ENCODE assay signal across 8 cellular contexts in the genomic region with DNA sequence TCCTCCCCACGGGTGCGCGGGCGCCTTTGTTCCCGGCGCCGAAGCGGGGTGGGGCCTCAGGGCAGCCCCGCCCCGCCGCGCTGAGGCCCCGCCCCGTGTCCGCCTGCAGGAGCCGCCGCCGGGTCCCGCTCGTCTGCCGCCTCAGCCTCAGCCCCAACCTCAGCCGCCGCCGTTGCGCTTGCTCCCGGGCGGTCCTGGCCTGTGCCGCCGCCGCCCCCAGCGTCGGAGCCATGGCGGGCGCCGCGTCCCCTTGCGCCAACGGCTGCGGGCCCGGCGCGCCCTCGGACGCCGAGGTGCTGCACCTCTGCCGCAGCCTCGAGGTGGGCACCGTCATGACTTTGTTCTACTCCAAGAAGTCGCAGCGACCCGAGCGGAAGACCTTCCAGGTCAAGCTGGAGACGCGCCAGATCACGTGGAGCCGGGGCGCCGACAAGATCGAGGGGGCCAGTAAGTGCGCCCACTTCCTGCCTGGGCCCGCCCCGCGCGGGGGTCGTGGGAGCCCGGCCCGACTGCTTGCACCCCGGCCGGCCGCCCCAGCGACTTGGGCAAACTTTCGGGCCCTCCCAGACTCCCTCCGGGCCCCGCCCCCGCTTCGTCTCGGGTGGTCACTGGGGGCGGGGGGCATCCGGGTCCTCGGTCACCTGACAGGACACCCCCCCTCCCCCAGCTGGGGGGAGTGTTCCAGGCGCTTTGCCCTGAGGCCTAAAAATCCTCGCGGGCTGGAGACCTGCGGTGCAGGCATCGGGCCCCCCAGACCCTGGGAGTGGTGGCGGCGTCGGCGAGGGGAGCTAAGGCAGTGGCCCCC. TPM values are rescaled to one million over a fixed set of nuclear protein-coding genes. Genes with fewer than 3 reads are reported as not detected.
DNase-seq lines count a peak whose midpoint lies in the region; ATAC-seq and TF ChIP-seq lines count a peak whose summit lies in the region.

A gene (plus strand): TSS at position 132 of the 805 bp plus-strand sequence. CDS start 99 bp downstream, at position 231.

- H3K79me2 ChIP-seq in DOHH2 (ENCODE audit: control insufficient read depth, low read length) (peaks cover 52% of the 10 kb centered on the region), GM23338 (replicated peaks; ENCODE audit: insufficient read depth) (peaks cover 48% of the 10 kb centered on the region)

- peaks cover 17% of the 10 kb centered on the region for H3F3A ChIP-seq in DOHH2 (ENCODE audit: control insufficient read depth, insufficient read depth)
- no peaks in the 10 kb centered on the region for H3F3A ChIP-seq in GM23338 (replicated peaks; ENCODE audit: low read depth)

- peaks cover 9% of the 10 kb centered on the region; the same call in 1 of the 2 replicates for H4K20me1 ChIP-seq in DOHH2 (ENCODE audit: control insufficient read depth, insufficient read depth, low read depth, low read length)
- H4K20me1 ChIP-seq in GM23338 (replicated peaks; ENCODE audit: insufficient read depth): peaks cover 25% of the 10 kb centered on the region

- H3K4me3 Mint-ChIP-seq in GM23338: peak within 1 kb of the TSS; percentile 90
- peak within 1 kb of the TSS; percentile 84 for H3K4me3 Mint-ChIP-seq in activated naive CD4-positive, alpha-beta T cell treated with anti-CD3 and anti-CD28 coated beads, Interleukin-2, amount 10 ng/mL, durations not matched to agents 7 days and 5 days

- peaks cover 51% of the 10 kb centered on the region for H3K4me1 Mint-ChIP-seq in GM23338
- peaks cover 61% of the 10 kb centered on the region for H3K4me1 Mint-ChIP-seq in activated naive CD4-positive, alpha-beta T cell treated with anti-CD3 and anti-CD28 coated beads, Interleukin-2, amount 10 ng/mL, durations not matched to agents 7 days and 5 days

- in situ Hi-C loops in SK-MEL-5 (cut with HindIII; ENCODE audit: low pct_unique_long_range_greater_than_20kb, low sequenced_read_pairs): no loop called here

- no peaks in the 10 kb centered on the region for H3K9me2 ChIP-seq in DOHH2 (replicated peaks; ENCODE audit: control insufficient read depth, low read length)
- no peaks in the 10 kb centered on the region for H3K9me2 ChIP-seq in GM23338 (ENCODE audit: insufficient read depth)

- peak within 1 kb of the TSS; percentile 91 for H2AFZ ChIP-seq in GM23338

- no peak for TF ChIP-seq POLR2A in suprapubic skin (IDR thresholded peaks at IDR 0.05)

- ATAC-seq in GM23338 (peak; percentile 30), omental fat pad (ENCODE audit: low FRiP score) (peak; percentile 79)

- no peaks in the 10 kb centered on the region for H3K9me3 Mint-ChIP-seq in GM23338
- no peaks in the 10 kb centered on the region for H3K9me3 Mint-ChIP-seq in activated naive CD4-positive, alpha-beta T cell treated with anti-CD3 and anti-CD28 coated beads, Interleukin-2, amount 10 ng/mL, durations not matched to agents 7 days and 5 days

- no peaks in the 10 kb centered on the region for H3K27me3 ChIP-seq in DOHH2 (ENCODE audit: control insufficient read depth, low read length)
- H3K27me3 ChIP-seq in GM23338 (ENCODE audit: insufficient read depth): peaks cover 5% of the 10 kb centered on the region
- no peaks in the 10 kb centered on the region for H3K27me3 ChIP-seq in suprapubic skin

- H3K36me3 Mint-ChIP-seq in GM23338 (ENCODE audit: low read depth): peaks cover 22% of the 10 kb centered on the region
- peaks cover 37% of the 10 kb centered on the region for H3K36me3 Mint-ChIP-seq in activated naive CD4-positive, alpha-beta T cell treated with anti-CD3 and anti-CD28 coated beads, Interleukin-2, amount 10 ng/mL, durations not matched to agents 7 days and 5 days

- H3K36me3 ChIP-seq in DOHH2 (ENCODE audit: control insufficient read depth, low read length) (peaks cover 24% of the 10 kb centered on the region), GM23338 (ENCODE audit: insufficient read depth) (no peaks in the 10 kb centered on the region), suprapubic skin (no peaks in the 10 kb centered on the region)

- H3K27ac ChIP-seq in DOHH2 (ENCODE audit: low read depth, low read length): peak within 1 kb of the TSS; percentile 46
- H3K27ac ChIP-seq in GM23338 (ENCODE audit: low read depth): peak within 1 kb of the TSS; percentile 91
- peak within 1 kb of the TSS; percentile 98 for H3K27ac ChIP-seq in suprapubic skin

- H3K4me1 ChIP-seq in DOHH2 (ENCODE audit: control insufficient read depth, low read length) (peaks cover 51% of the 10 kb centered on the region), GM23338 (ENCODE audit: insufficient read depth) (peaks cover 50% of the 10 kb centered on the region), suprapubic skin (peaks cover 88% of the 10 kb centered on the region)

- H3K4me2 ChIP-seq in DOHH2 (ENCODE audit: low read length) (peak within 1 kb of the TSS; percentile 93), GM23338 (peak within 1 kb of the TSS; percentile 100)

- 0% methylated on average over 16 of the region's 89 CpGs for WGBS in suprapubic skin

- H3K9me3 ChIP-seq in DOHH2 (ENCODE audit: control insufficient read depth, insufficient read depth, low read length) (no peaks in the 10 kb centered on the region), suprapubic skin (no peaks in the 10 kb centered on the region)

- H3K27me3 Mint-ChIP-seq in GM23338 (ENCODE audit: insufficient read depth, low read depth, poor library complexity): peaks cover 22% of the 10 kb centered on the region
- no peaks in the 10 kb centered on the region for H3K27me3 Mint-ChIP-seq in activated naive CD4-positive, alpha-beta T cell treated with anti-CD3 and anti-CD28 coated beads, Interleukin-2, amount 10 ng/mL, durations not matched to agents 7 days and 5 days

- TF ChIP-seq EP300 in suprapubic skin (IDR thresholded peaks at IDR 0.05): no peak

- TF ChIP-seq CTCF in DOHH2 (IDR thresholded peaks at IDR 0.05; ENCODE audit: low read depth, low read length, poor library complexity, severe bottlenecking) (no peak), GM23338 (conservative IDR thresholded peaks at IDR 0.05; ENCODE audit: low read depth in 2 of 2) (no peak), omental fat pad (IDR thresholded peaks at IDR 0.05) (no peak), suprapubic skin (IDR thresholded peaks at IDR 0.05) (no peak)

- H3K27ac Mint-ChIP-seq in GM23338: peak within 1 kb of the TSS; percentile 94
- peak within 1 kb of the TSS; percentile 92 for H3K27ac Mint-ChIP-seq in activated naive CD4-positive, alpha-beta T cell treated with anti-CD3 and anti-CD28 coated beads, Interleukin-2, amount 10 ng/mL, durations not matched to agents 7 days and 5 days

- H3K4me3 ChIP-seq in DOHH2 (ENCODE audit: low read length) (peak within 1 kb of the TSS; percentile 93), GM23338 (peak within 1 kb of the TSS; percentile 81), suprapubic skin (peak within 1 kb of the TSS; percentile 93)

- CTCF ChIA-PET in activated naive CD4-positive, alpha-beta T cell treated with anti-CD3 and anti-CD28 coated beads, Interleukin-2, amount 10 ng/mL, durations not matched to agents 7 days and 5 days (lab: Charles Lee): interaction anchor here (0.7 to 12.7 kb wide), 4 partner anchors 20 to 147 kb away, joined by 3 to 240 read pairs (median 6); no protein-coding TSS in a partner anchor

- DNase-seq in GM23338 (ENCODE audit: low spot score) (peak; percentile 91), LoVo (ENCODE audit: low spot score) (peak; percentile 81), SK-MEL-5 (ENCODE audit: low read depth, low spot score) (peak; percentile 69), globus pallidus (ENCODE audit: low spot score) (peak; percentile 89), omental fat pad (ENCODE audit: low spot score) (peak; percentile 47), suprapubic skin (ENCODE audit: low spot score in 2 of 2) (peak; percentile 85 to 89)
- DNase-seq in activated naive CD4-positive, alpha-beta T cell treated with anti-CD3 and anti-CD28 coated beads, Interleukin-2, amount 10 ng/mL, durations not matched to agents 7 days and 5 days: peak; percentile 83

TF ChIP-seq in GM23338, 12 proteins besides CTCF, POLR2A, EP300 and RAD21:
- TF ChIP-seq ZNF331 (CRISPR knock-in tag; IDR thresholded peaks at IDR 0.05; ENCODE audit: low read depth) (no peak), CREB1 (CRISPR knock-in tag; IDR thresholded peaks at IDR 0.05; ENCODE audit: low read depth) (no peak), EZH2 (IDR thresholded peaks at IDR 0.05; ENCODE audit: low read depth, unreplicated experiment) (no peak), POLR2AphosphoS5 (IDR thresholded peaks at IDR 0.05; ENCODE audit: low read depth) (peak; percentile 45; the same call in 1 of the 2 replicates)
- TF ChIP-seq, protein P1, sequence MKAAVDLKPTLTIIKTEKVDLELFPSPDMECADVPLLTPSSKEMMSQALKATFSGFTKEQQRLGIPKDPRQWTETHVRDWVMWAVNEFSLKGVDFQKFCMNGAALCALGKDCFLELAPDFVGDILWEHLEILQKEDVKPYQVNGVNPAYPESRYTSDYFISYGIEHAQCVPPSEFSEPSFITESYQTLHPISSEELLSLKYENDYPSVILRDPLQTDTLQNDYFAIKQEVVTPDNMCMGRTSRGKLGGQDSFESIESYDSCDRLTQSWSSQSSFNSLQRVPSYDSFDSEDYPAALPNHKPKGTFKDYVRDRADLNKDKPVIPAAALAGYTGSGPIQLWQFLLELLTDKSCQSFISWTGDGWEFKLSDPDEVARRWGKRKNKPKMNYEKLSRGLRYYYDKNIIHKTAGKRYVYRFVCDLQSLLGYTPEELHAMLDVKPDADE (IDR thresholded peaks at IDR 0.05): 0 out of 2 replicates have a peak, but pooled peaks have one; percentile 24
TF ChIP-seq in GM23338: peak in this region for 2.

RNA-seq across cellular contexts. Expression of the gene that starts here (rescaled TPM):
- 174 and 206 TPM in 2 replicates for total RNA-seq in GM23338 (2014; rRNA removed; shearing (Covaris generic))
- polyA plus RNA-seq in GM23338 (2016; fragmentation: Nextera tagmentation; extraction: Ambion mirVana): 23.8 and 27.4 TPM in 2 replicates
- 62.1 and 85.8 TPM in 2 replicates for total RNA-seq in SK-MEL-5 (2014; rRNA removed; shearing (Covaris generic))
- polyA plus RNA-seq in SK-MEL-5 (2015; cell fraction: cytosol; rRNA removed): 55.6 and 69.9 TPM in 2 replicates
- polyA plus RNA-seq in SK-MEL-5 (2015; cell fraction: nucleus; rRNA removed): 408 and 418 TPM in 2 replicates
- total RNA-seq in omental fat pad (100 to 1,000 TPM in 1 of 4 donors, 10 to 100 TPM in 3; 43.9 to 189 (median 63.1) TPM), suprapubic skin (100 to 1,000 TPM in 1 of 4 donors, 10 to 100 TPM in 3; 54.0 to 188 (median 91.5) TPM)

Comparison
In these comparisons a context has a peak if more than half of its experiments do, and no peak if none do; other contexts are left out.
1. Peak in every context shown above with its lines: DNase-seq, ATAC-seq, H3K4me3 ChIP-seq and H3K27ac ChIP-seq.
2. H3K27ac ChIP-seq: peak in every context shown above with its lines; median percentile 98 in suprapubic skin; 91 in GM23338; 46 in DOHH2.